ENCODE assay signal across 1 cellular context in the genomic region with DNA sequence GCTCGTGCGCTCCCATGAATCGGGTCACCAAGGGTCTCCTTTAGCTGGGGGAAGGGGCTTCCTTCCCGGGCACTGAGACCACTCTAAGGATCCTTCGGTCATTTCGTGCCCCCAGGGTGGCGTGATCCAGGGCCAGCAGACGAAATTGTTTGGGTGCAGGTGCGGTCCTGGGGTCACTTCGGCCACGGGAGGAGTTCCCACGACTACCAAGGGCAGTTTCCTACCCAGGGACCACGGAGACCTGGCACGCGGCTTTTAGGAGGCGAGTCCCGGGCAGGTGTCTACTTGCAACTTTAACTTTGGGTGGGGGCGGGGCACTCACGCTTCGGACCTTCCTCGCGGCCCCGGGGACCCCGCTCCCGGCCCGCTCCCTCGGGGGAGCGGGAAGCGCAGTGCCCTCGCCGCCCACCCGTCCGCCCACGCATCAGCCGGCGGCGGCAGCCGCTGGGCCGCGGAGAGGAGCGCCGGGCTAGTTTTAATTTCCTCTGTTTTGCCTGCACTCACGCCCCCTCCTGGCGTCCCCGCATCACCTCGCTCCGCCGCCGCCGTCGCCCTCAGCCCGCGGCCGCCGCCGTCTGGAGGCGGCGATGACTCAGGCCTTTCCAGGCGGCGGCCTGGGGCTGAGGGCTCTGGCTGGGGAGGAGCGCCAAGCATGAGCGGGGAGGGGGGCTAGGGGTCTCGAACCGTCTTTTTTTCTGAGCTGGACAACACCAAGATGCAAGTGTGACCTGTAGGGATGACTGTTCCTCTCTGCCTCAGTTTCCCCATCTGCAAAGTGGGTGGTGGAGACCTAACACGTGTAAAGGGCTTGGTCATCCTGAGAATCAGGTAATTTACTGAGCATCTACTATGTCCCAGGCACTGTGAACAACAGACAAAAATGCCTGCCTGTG.
TF ChIP-seq lines count a peak whose summit lies in the region.

No MANE protein-coding gene starts in this region.

TF ChIP-seq in HEK293, 187 proteins besides CTCF, POLR2A, EP300 and RAD21 (continued from another document and continues in another):
- TF ChIP-seq, protein P1, sequence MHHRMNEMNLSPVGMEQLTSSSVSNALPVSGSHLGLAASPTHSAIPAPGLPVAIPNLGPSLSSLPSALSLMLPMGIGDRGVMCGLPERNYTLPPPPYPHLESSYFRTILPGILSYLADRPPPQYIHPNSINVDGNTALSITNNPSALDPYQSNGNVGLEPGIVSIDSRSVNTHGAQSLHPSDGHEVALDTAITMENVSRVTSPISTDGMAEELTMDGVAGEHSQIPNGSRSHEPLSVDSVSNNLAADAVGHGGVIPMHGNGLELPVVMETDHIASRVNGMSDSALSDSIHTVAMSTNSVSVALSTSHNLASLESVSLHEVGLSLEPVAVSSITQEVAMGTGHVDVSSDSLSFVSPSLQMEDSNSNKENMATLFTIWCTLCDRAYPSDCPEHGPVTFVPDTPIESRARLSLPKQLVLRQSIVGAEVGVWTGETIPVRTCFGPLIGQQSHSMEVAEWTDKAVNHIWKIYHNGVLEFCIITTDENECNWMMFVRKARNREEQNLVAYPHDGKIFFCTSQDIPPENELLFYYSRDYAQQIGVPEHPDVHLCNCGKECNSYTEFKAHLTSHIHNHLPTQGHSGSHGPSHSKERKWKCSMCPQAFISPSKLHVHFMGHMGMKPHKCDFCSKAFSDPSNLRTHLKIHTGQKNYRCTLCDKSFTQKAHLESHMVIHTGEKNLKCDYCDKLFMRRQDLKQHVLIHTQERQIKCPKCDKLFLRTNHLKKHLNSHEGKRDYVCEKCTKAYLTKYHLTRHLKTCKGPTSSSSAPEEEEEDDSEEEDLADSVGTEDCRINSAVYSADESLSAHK (tag by site-specific recombination; IDR thresholded peaks at IDR 0.05) = no peak; the same call in 1 of the 2 replicates
- no peak for TF ChIP-seq ZNF302 (tag by site-specific recombination; IDR thresholded peaks at IDR 0.05; ENCODE audit: low read depth)
- no peak for TF ChIP-seq ZBTB17 (tag by site-specific recombination; IDR thresholded peaks at IDR 0.05)
- TF ChIP-seq KLF8 (tag by site-specific recombination; IDR thresholded peaks at IDR 0.05) = no peak; the same call in 1 of the 2 replicates
- TF ChIP-seq, protein P2, sequence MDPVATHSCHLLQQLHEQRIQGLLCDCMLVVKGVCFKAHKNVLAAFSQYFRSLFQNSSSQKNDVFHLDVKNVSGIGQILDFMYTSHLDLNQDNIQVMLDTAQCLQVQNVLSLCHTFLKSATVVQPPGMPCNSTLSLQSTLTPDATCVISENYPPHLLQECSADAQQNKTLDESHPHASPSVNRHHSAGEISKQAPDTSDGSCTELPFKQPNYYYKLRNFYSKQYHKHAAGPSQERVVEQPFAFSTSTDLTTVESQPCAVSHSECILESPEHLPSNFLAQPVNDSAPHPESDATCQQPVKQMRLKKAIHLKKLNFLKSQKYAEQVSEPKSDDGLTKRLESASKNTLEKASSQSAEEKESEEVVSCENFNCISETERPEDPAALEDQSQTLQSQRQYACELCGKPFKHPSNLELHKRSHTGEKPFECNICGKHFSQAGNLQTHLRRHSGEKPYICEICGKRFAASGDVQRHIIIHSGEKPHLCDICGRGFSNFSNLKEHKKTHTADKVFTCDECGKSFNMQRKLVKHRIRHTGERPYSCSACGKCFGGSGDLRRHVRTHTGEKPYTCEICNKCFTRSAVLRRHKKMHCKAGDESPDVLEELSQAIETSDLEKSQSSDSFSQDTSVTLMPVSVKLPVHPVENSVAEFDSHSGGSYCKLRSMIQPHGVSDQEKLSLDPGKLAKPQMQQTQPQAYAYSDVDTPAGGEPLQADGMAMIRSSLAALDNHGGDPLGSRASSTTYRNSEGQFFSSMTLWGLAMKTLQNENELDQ (tag by site-specific recombination; IDR thresholded peaks at IDR 0.05; ENCODE audit: low read depth) = no peak
- TF ChIP-seq ZBTB10 (tag by site-specific recombination; IDR thresholded peaks at IDR 0.05) = no peak; the same call in none of the 2 replicates
- peak; percentile 76 for TF ChIP-seq ZNF561 (tag by site-specific recombination; IDR thresholded peaks at IDR 0.05; ENCODE audit: borderline replicate concordance)
- no peak for TF ChIP-seq ZNF148 (tag by site-specific recombination; IDR thresholded peaks at IDR 0.05; ENCODE audit: borderline replicate concordance)
- no peak for TF ChIP-seq OSR2 (tag by site-specific recombination; IDR thresholded peaks at IDR 0.05)
- TF ChIP-seq ZNF530 (tag by site-specific recombination; IDR thresholded peaks at IDR 0.05; ENCODE audit: low read depth) = no peak
- 0 out of 2 replicates have a peak, but pooled peaks have one; percentile 11 for TF ChIP-seq SP7 (tag by site-specific recombination; IDR thresholded peaks at IDR 0.05)
- no peak for TF ChIP-seq OVOL3 (tag by site-specific recombination; IDR thresholded peaks at IDR 0.05)
- TF ChIP-seq ZNF335 (tag by site-specific recombination; conservative IDR thresholded peaks at IDR 0.05) = peak; percentile 87
- no peak for TF ChIP-seq ZNF211 (tag by site-specific recombination; IDR thresholded peaks at IDR 0.05; ENCODE audit: low read depth)
- no peak for TF ChIP-seq REPIN1 (tag by site-specific recombination; IDR thresholded peaks at IDR 0.05; ENCODE audit: low read depth)
- no peak for TF ChIP-seq ZNF521 (tag by site-specific recombination; IDR thresholded peaks at IDR 0.05)
- TF ChIP-seq, protein P3, sequence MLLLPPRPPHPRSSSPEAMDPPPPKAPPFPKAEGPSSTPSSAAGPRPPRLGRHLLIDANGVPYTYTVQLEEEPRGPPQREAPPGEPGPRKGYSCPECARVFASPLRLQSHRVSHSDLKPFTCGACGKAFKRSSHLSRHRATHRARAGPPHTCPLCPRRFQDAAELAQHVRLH (tag by site-specific recombination; IDR thresholded peaks at IDR 0.05) = no peak
- no peak for TF ChIP-seq ZNF121 (tag by site-specific recombination; IDR thresholded peaks at IDR 0.05)
- 0 out of 2 replicates have a peak, but pooled peaks have one; percentile 8 for TF ChIP-seq KLF1 (tag by site-specific recombination; IDR thresholded peaks at IDR 0.05)
- TF ChIP-seq ZNF214 (tag by site-specific recombination; IDR thresholded peaks at IDR 0.05; ENCODE audit: borderline replicate concordance) = no peak
- TF ChIP-seq HOXC10 (CRISPR knock-in tag; IDR thresholded peaks at IDR 0.05) = no peak
- TF ChIP-seq ZNF221 (tag by site-specific recombination; IDR thresholded peaks at IDR 0.05; ENCODE audit: borderline replicate concordance) = no peak
- TF ChIP-seq ZNF311 (tag by site-specific recombination; IDR thresholded peaks at IDR 0.05; ENCODE audit: borderline replicate concordance) = no peak
- TF ChIP-seq KLF10 (tag by site-specific recombination; IDR thresholded peaks at IDR 0.05) = peak; percentile 80
- no peak for TF ChIP-seq ZNF426 (tag by site-specific recombination; IDR thresholded peaks at IDR 0.05)
- peak; percentile 77 for TF ChIP-seq EGR2 (tag by site-specific recombination; IDR thresholded peaks at IDR 0.05; ENCODE audit: low read depth)
- no peak for TF ChIP-seq ZNF707 (tag by site-specific recombination; IDR thresholded peaks at IDR 0.05)
- TF ChIP-seq RBAK (tag by site-specific recombination; IDR thresholded peaks at IDR 0.05) = no peak
- no peak for TF ChIP-seq TRIM28 (IDR thresholded peaks at IDR 0.05; ENCODE audit: borderline replicate concordance, low read length)
- TF ChIP-seq ZNF692 (tag by site-specific recombination; IDR thresholded peaks at IDR 0.05) = peak; percentile 40; the same call in 1 of the 2 replicates
- no peak for TF ChIP-seq ZNF621 (tag by site-specific recombination; IDR thresholded peaks at IDR 0.05)
- no peak for TF ChIP-seq ZNF157 (tag by site-specific recombination; IDR thresholded peaks at IDR 0.05)
- peak; percentile 58; the same call in 1 of the 2 replicates for TF ChIP-seq ZBTB20 (tag by site-specific recombination; IDR thresholded peaks at IDR 0.05)
- TF ChIP-seq MEIS1 (CRISPR knock-in tag; IDR thresholded peaks at IDR 0.05; ENCODE audit: borderline replicate concordance) = no peak
- 0 out of 2 replicates have a peak, but pooled peaks have one; percentile 10 for TF ChIP-seq ZXDB (tag by site-specific recombination; IDR thresholded peaks at IDR 0.05)
- no peak for TF ChIP-seq ZSCAN23 (tag by site-specific recombination; IDR thresholded peaks at IDR 0.05)
- TF ChIP-seq ZNF37A (tag by site-specific recombination; IDR thresholded peaks at IDR 0.05) = no peak
- TF ChIP-seq ZNF654 (tag by site-specific recombination; IDR thresholded peaks at IDR 0.05; ENCODE audit: low read depth) = 0 out of 2 replicates have a peak, but pooled peaks have one; percentile 29
- no peak for TF ChIP-seq ZNF16 (tag by site-specific recombination; IDR thresholded peaks at IDR 0.05; ENCODE audit: low read depth)
- no peak for TF ChIP-seq MZF1 (tag by site-specific recombination; IDR thresholded peaks at IDR 0.05; ENCODE audit: borderline replicate concordance)
- no peak for TF ChIP-seq ZSCAN16 (tag by site-specific recombination; IDR thresholded peaks at IDR 0.05)
- TF ChIP-seq ZNF585B (tag by site-specific recombination; IDR thresholded peaks at IDR 0.05) = no peak
- TF ChIP-seq ZNF548 (tag by site-specific recombination; IDR thresholded peaks at IDR 0.05) = no peak
- peak; percentile 98 for TF ChIP-seq ZNF560 (tag by site-specific recombination; IDR thresholded peaks at IDR 0.05; ENCODE audit: borderline replicate concordance)
- no peak for TF ChIP-seq ZNF266 (tag by site-specific recombination; IDR thresholded peaks at IDR 0.05; ENCODE audit: low read depth)
- TF ChIP-seq MYNN (tag by site-specific recombination; IDR thresholded peaks at IDR 0.05; ENCODE audit: borderline replicate concordance) = no peak
- no peak for TF ChIP-seq ZNF701 (tag by site-specific recombination; IDR thresholded peaks at IDR 0.05)
- TF ChIP-seq ZNF140 (tag by site-specific recombination; IDR thresholded peaks at IDR 0.05) = no peak
- no peak for TF ChIP-seq ZNF510 (tag by site-specific recombination; IDR thresholded peaks at IDR 0.05; ENCODE audit: insufficient replicate concordance)
- TF ChIP-seq ZNF133 (tag by site-specific recombination; IDR thresholded peaks at IDR 0.05) = no peak
- no peak for TF ChIP-seq ZNF23 (tag by site-specific recombination; IDR thresholded peaks at IDR 0.05; ENCODE audit: borderline replicate concordance)
- TF ChIP-seq PRDM6 (tag by site-specific recombination; IDR thresholded peaks at IDR 0.05) = no peak
